In genomic region chr1:114482585-114482984, GRCh38 we compare ENCODE assay signal across 9 cellular contexts. TPM values are rescaled to one million over a fixed set of nuclear protein-coding genes. Genes with fewer than 3 reads are reported as not detected.
DNase-seq lines count a peak whose midpoint lies in the region; ATAC-seq lines count a peak whose summit lies in the region.
"Had no signal": no experiment of that assay in that cellular context is flagged by ENCODE, and none has a peak within 500 bp of the region (broad histone marks: within the 10 kb centered on the region; RNA-seq: fewer than 3 reads in every experiment).

No MANE protein-coding gene starts in this region.

- ATAC-seq in HG02884 (IDR thresholded peaks at IDR 0.05; ENCODE audit: unreplicated experiment) = peak; percentile 74
- ATAC-seq in T-helper 17 cell = peak; percentile 85
- peak; percentile 92 to 98 for ATAC-seq in stimulated activated naive B cell treated with anti-CD40 and anti-IgM and Interleukin-4, amounts not matched to agents 10 μg/mL and 1 μg/mL and 100 μg/mL, for 72 hours (replicated peaks)

- no peaks in the 10 kb centered on the region for H3K27me3 ChIP-seq in H7 (ENCODE audit: control insufficient read depth, insufficient read depth, low read length)

- H3K4me3 ChIP-seq in H7 (ENCODE audit: insufficient read depth, low read depth, low read length) = no peak overlapping the region

- H3K9me3 Mint-ChIP-seq in activated naive CD4-positive, alpha-beta T cell treated with anti-CD3 and anti-CD28 coated beads for 36 hours = peaks cover 9% of the 10 kb centered on the region
- peaks cover 9 to 27% of the 10 kb centered on the region in 2 donors for H3K9me3 Mint-ChIP-seq in stimulated activated naive B cell treated with anti-CD40 and anti-IgM and Interleukin-4, amounts not matched to agents 10 μg/mL and 1 μg/mL and 100 μg/mL, for 72 hours

- peak overlapping the region; percentile 34 for H3K4me3 Mint-ChIP-seq in activated naive CD4-positive, alpha-beta T cell treated with anti-CD3 and anti-CD28 coated beads for 36 hours
- no peak overlapping the region for H3K4me3 Mint-ChIP-seq in T-helper 17 cell
- H3K4me3 Mint-ChIP-seq in stimulated activated naive B cell treated with anti-CD40 and anti-IgM and Interleukin-4, amounts not matched to agents 10 μg/mL and 1 μg/mL and 100 μg/mL, for 72 hours = peak overlapping the region; percentile 14 to 41

- H3K36me3 Mint-ChIP-seq in activated naive CD4-positive, alpha-beta T cell treated with anti-CD3 and anti-CD28 coated beads for 36 hours (ENCODE audit: low read depth) = peaks cover 27% of the 10 kb centered on the region
- H3K36me3 Mint-ChIP-seq in T-helper 17 cell (ENCODE audit: low read depth) = no peaks in the 10 kb centered on the region
- H3K36me3 Mint-ChIP-seq in stimulated activated naive B cell treated with anti-CD40 and anti-IgM and Interleukin-4, amounts not matched to agents 10 μg/mL and 1 μg/mL and 100 μg/mL, for 72 hours = peaks cover 43 to 53% of the 10 kb centered on the region in 2 donors

- intact Hi-C loops in activated naive CD4-positive, alpha-beta T cell treated with anti-CD3 and anti-CD28 coated beads for 36 hours (cut with micrococcal nuclease) = loop anchor here (2.0 kb wide), 1 partner anchor 28 kb away; the partner anchor contains the start of gene TRIM33
- intact Hi-C loops in posterior vena cava (cut with DNase I) = no loop called here

- DNase-seq in activated naive CD4-positive, alpha-beta T cell treated with anti-CD3 and anti-CD28 coated beads for 36 hours = peak; percentile 48
- no peak for DNase-seq in activated naive CD4-positive, alpha-beta T cell treated with Interleukin-2 at 50 U/mL for 16 hours
- DNase-seq in T-helper 17 cell = no peak
- peak; percentile 26 for DNase-seq in stimulated activated naive B cell treated with anti-CD40 and anti-IgM and Interleukin-4, amounts not matched to agents 10 μg/mL and 1 μg/mL and 100 μg/mL, for 72 hours
- no peak for DNase-seq in posterior vena cava (ENCODE audit: low spot score)
- DNase-seq in H7 = no peak
- no peak for DNase-seq in NCI-H1930 (lab: John Stamatoyannopoulos, UW)
- DNase-seq: mesenchymal stem cell had no signal

- no peaks in the 10 kb centered on the region for H3K36me3 ChIP-seq in H7 (replicated peaks; ENCODE audit: control insufficient read depth, insufficient read depth, low read length)

- H3K9me3 ChIP-seq in T-helper 17 cell (ENCODE audit: control insufficient read depth, low read length, poor library complexity, severe bottlenecking) = no peaks in the 10 kb centered on the region

- H3K27me3 Mint-ChIP-seq in activated naive CD4-positive, alpha-beta T cell treated with anti-CD3 and anti-CD28 coated beads for 36 hours (ENCODE audit: low read depth) = no peaks in the 10 kb centered on the region
- H3K27me3 Mint-ChIP-seq in T-helper 17 cell = no peaks in the 10 kb centered on the region
- no peaks in the 10 kb centered on the region for H3K27me3 Mint-ChIP-seq in stimulated activated naive B cell treated with anti-CD40 and anti-IgM and Interleukin-4, amounts not matched to agents 10 μg/mL and 1 μg/mL and 100 μg/mL, for 72 hours

- CTCF ChIA-PET in activated naive CD4-positive, alpha-beta T cell treated with anti-CD3 and anti-CD28 coated beads for 36 hours (lab: Charles Lee) = no interaction called here

- H3K27ac Mint-ChIP-seq in activated naive CD4-positive, alpha-beta T cell treated with anti-CD3 and anti-CD28 coated beads for 36 hours = peak overlapping the region; percentile 82
- peak overlapping the region; percentile 72 for H3K27ac Mint-ChIP-seq in T-helper 17 cell
- peak overlapping the region; percentile 90 for H3K27ac Mint-ChIP-seq in stimulated activated naive B cell treated with anti-CD40 and anti-IgM and Interleukin-4, amounts not matched to agents 10 μg/mL and 1 μg/mL and 100 μg/mL, for 72 hours

- H3K4me1 Mint-ChIP-seq in activated naive CD4-positive, alpha-beta T cell treated with anti-CD3 and anti-CD28 coated beads for 36 hours (ENCODE audit: low read depth) = peaks cover 44% of the 10 kb centered on the region
- H3K4me1 Mint-ChIP-seq in T-helper 17 cell = peaks cover 36% of the 10 kb centered on the region
- peaks cover 33 to 52% of the 10 kb centered on the region in 2 donors for H3K4me1 Mint-ChIP-seq in stimulated activated naive B cell treated with anti-CD40 and anti-IgM and Interleukin-4, amounts not matched to agents 10 μg/mL and 1 μg/mL and 100 μg/mL, for 72 hours

RNA-seq across cellular contexts. Expression of gene TRIM33, which starts 28.4 kb away (rescaled TPM):
- total RNA-seq in activated naive CD4-positive, alpha-beta T cell treated with anti-CD3 and anti-CD28 coated beads for 36 hours = 10 to 100 TPM; 23.1 to 25.0 TPM
- total RNA-seq in T-helper 17 cell = 10 to 100 TPM; 48.1 to 53.9 TPM
- total RNA-seq in posterior vena cava = 10 to 100 TPM; 25.9 to 28.2 TPM
- total RNA-seq in H7 (2014; rRNA removed; shearing (Covaris generic)) = 43.2 and 66.5 TPM in 2 replicates

Comparison
In these comparisons a context has a peak if more than half of its experiments do, and no peak if none do; other contexts are left out.
1. DNase-seq: peak in activated naive CD4-positive, alpha-beta T cell treated with anti-CD3 and anti-CD28 coated beads for 36 hours (single experiment) and stimulated activated naive B cell treated with anti-CD40 and anti-IgM and Interleukin-4, amounts not matched to agents 10 μg/mL and 1 μg/mL and 100 μg/mL, for 72 hours (single experiment); none in activated naive CD4-positive, alpha-beta T cell treated with Interleukin-2 at 50 U/mL for 16 hours (single experiment), T-helper 17 cell (0 of 3), posterior vena cava (single experiment), H7 (single experiment) and NCI-H1930 (0 of 2).
2. Peak in every context shown above with its lines, with median percentiles within 50 percentile points of each other: H3K27ac Mint-ChIP-seq and ATAC-seq.